8 cellular contexts compared by ENCODE assay signal in genomic region chr13:110411316-110412105, GRCh38.
DNase-seq lines count a peak whose midpoint lies in the region; ATAC-seq and TF ChIP-seq lines count a peak whose summit lies in the region.
"Had no signal": no experiment of that assay in that cellular context is flagged by ENCODE, and none has a peak within 500 bp of the region (broad histone marks: within the 10 kb centered on the region; RNA-seq: fewer than 3 reads in every experiment).

No MANE protein-coding gene starts in this region.

- H3K4me3 ChIP-seq in tibial nerve = no peak overlapping the region

- H3K36me3 ChIP-seq in tibial nerve = peaks cover 0 to 6% (median 0%) of the 10 kb centered on the region in 3 donors

- no peaks in the 10 kb centered on the region for H3K9me3 ChIP-seq in tibial nerve

- TF ChIP-seq CTCF in RWPE1 (conservative IDR thresholded peaks at IDR 0.05; ENCODE audit: low read depth) (no peak), tibial nerve (IDR thresholded peaks at IDR 0.05) (no peak)

- WGBS in tibial nerve, 2 donors = 62% methylated on average over 6 of the region's 6 CpGs

- POLR2A ChIA-PET in RWPE1 (lab: Yijun Ruan, JAX; ENCODE audit: low non-redundant PET) = no interaction called here

- TF ChIP-seq POLR2A in tibial nerve (IDR thresholded peaks at IDR 0.05) = no peak

- no peak for DNase-seq in RWPE1 (ENCODE audit: low spot score)
- no peak for DNase-seq in tibial nerve (ENCODE audit: low spot score in 2 of 2)
- no peak for DNase-seq in HuH-7 (ENCODE audit: low spot score)
- DNase-seq in NCI-H2171 (lab: John Stamatoyannopoulos, UW) = no peak
- DNase-seq in DMS79 treated with DMSO at 0.1 percent for 48 hours (lab: John Stamatoyannopoulos, UW) = no peak
- DNase-seq: cortex of kidney had no signal

- peak; percentile 18 for ATAC-seq in GM21529 (IDR thresholded peaks at IDR 0.05; ENCODE audit: unreplicated experiment)

- H3K4me1 ChIP-seq in tibial nerve = peaks cover 0 to 78% (median 34%) of the 10 kb centered on the region in 4 donors

- TF ChIP-seq EP300 in tibial nerve (IDR thresholded peaks at IDR 0.05) = no peak

- H3K27ac ChIP-seq in RWPE1 (peak overlapping the region; percentile 55), layer of hippocampus (ENCODE audit: low read depth, low read length) (peak overlapping the region; percentile 23), tibial nerve (peak overlapping the region; percentile 54 to 93 (median 84))

- CTCF ChIA-PET in RWPE1 (lab: Yijun Ruan, JAX) = interaction anchor here (0.6 to 1.3 kb wide), 10 partner anchors 11 to 273 kb away, joined by 3 to 6 read pairs (median 4); no protein-coding TSS in a partner anchor

- H3K27me3 ChIP-seq in layer of hippocampus (ENCODE audit: control insufficient read depth, insufficient read depth, low read length) (no peaks in the 10 kb centered on the region), tibial nerve (no peaks in the 10 kb centered on the region)

Comparison
In these comparisons a context has a peak if more than half of its experiments do, and no peak if none do; other contexts are left out.
1. H3K27ac ChIP-seq: peak in every context shown above with its lines; median percentile 84 in tibial nerve; 55 in RWPE1; 23 in layer of hippocampus.